In the genomic region with DNA sequence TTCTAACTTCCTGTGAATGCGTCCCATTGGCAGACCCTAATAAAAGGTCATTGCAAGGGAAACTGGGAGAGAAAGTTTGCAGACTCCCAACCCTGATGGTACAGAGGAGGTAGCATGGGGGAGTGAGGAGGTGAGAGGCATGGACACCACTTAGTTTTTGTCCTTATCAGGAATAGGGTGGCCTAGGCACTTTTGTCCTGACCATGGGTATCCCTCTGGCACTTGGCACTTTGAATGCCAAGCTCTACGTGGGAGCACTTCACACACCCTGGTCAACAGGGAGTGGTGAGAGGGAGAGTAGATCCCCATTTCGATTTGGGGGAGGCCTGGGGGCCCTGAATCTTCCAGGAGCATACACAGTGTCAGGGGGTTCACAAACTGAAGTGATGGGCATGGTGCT, we compare ENCODE assay signal across 21 cellular contexts.
DNase-seq lines count a peak whose midpoint lies in the region; ATAC-seq, FAIRE-seq and TF ChIP-seq lines count a peak whose summit lies in the region.
"Had no signal": no experiment of that assay in that cellular context is flagged by ENCODE, and none has a peak within 500 bp of the region (broad histone marks: within the 10 kb centered on the region; RNA-seq: fewer than 3 reads in every experiment).

No MANE protein-coding gene starts in this region.

- no peaks in the 10 kb centered on the region for H3K36me3 ChIP-seq in bronchial epithelial cell (ENCODE audit: control insufficient read depth, insufficient read depth, low read length)
- H3K36me3 ChIP-seq: BE2C had no signal

- FAIRE-seq in bronchial epithelial cell (lab: Jason Lieb, UNC), result peak; percentile 32
- FAIRE-seq: RCC 7860 had no signal

- H3K4me3 Mint-ChIP-seq in activated CD4-positive, alpha-beta memory T cell treated with anti-CD3 and anti-CD28 coated beads, Interleukin-2, amount 10 ng/mL, durations not matched to agents 7 days and 5 days, result no peak overlapping the region
- H3K4me3 Mint-ChIP-seq in activated CD4-positive, alpha-beta memory T cell treated with anti-CD3 and anti-CD28 coated beads for 36 hours, result no peak overlapping the region
- H3K4me3 Mint-ChIP-seq in osteocyte (ENCODE audit: unreplicated experiment), result no peak overlapping the region
- H3K4me3 Mint-ChIP-seq: CD4-positive, CD25-positive, alpha-beta regulatory T cell had no signal

- intact Hi-C loops in activated CD4-positive, alpha-beta memory T cell treated with anti-CD3 and anti-CD28 coated beads for 36 hours (cut with micrococcal nuclease), result no loop called here

- no peaks in the 10 kb centered on the region for H3K9me3 Mint-ChIP-seq in activated CD4-positive, alpha-beta memory T cell treated with anti-CD3 and anti-CD28 coated beads, Interleukin-2, amount 10 ng/mL, durations not matched to agents 7 days and 5 days
- H3K9me3 Mint-ChIP-seq in activated CD4-positive, alpha-beta memory T cell treated with anti-CD3 and anti-CD28 coated beads for 36 hours, result peaks cover 3% of the 10 kb centered on the region
- H3K9me3 Mint-ChIP-seq in osteocyte (ENCODE audit: unreplicated experiment), result peaks cover 4% of the 10 kb centered on the region

- POLR2A ChIA-PET in activated CD4-positive, alpha-beta memory T cell treated with anti-CD3 and anti-CD28 coated beads, Interleukin-2, amount 10 ng/mL, durations not matched to agents 7 days and 5 days (lab: Charles Lee), result no interaction called here
- POLR2A ChIA-PET in activated CD4-positive, alpha-beta memory T cell treated with anti-CD3 and anti-CD28 coated beads for 36 hours (lab: Charles Lee), result no interaction called here

- peaks cover 1% of the 10 kb centered on the region for H3K27me3 ChIP-seq in bronchial epithelial cell (ENCODE audit: control insufficient read depth, insufficient read depth, low read length)
- H3K27me3 ChIP-seq: BE2C had no signal

- peaks cover 6% of the 10 kb centered on the region for H3K4me1 Mint-ChIP-seq in activated CD4-positive, alpha-beta memory T cell treated with anti-CD3 and anti-CD28 coated beads, Interleukin-2, amount 10 ng/mL, durations not matched to agents 7 days and 5 days
- H3K4me1 Mint-ChIP-seq in activated CD4-positive, alpha-beta memory T cell treated with anti-CD3 and anti-CD28 coated beads for 36 hours (ENCODE audit: low read depth), result peaks cover 6% of the 10 kb centered on the region
- H3K4me1 Mint-ChIP-seq in osteocyte (ENCODE audit: unreplicated experiment), result peaks cover 5% of the 10 kb centered on the region
- H3K4me1 Mint-ChIP-seq: CD4-positive, CD25-positive, alpha-beta regulatory T cell had no signal

- DNase-seq in activated CD4-positive, alpha-beta memory T cell treated with anti-CD3 and anti-CD28 coated beads, Interleukin-2, amount 10 ng/mL, durations not matched to agents 7 days and 5 days, result peak; percentile 10
- DNase-seq in activated CD4-positive, alpha-beta memory T cell treated with anti-CD3 and anti-CD28 coated beads for 36 hours, result no peak
- peak; percentile 5 for DNase-seq in AG20443 (ENCODE audit: low spot score)
- no peak for DNase-seq in bronchial epithelial cell (ENCODE audit: low read depth)
- peak; percentile 36 for DNase-seq in osteocyte (ENCODE audit: extremely low spot score, unreplicated experiment)
- DNase-seq in NCI-H1105 (lab: John Stamatoyannopoulos, UW), result no peak
- DNase-seq: 8988T; BE2C; CD4-positive, CD25-positive, alpha-beta regulatory T cell; COR-L47; DMS 273 treated with DMSO at 0.1 percent for 48 hours; DND-41; HCEC 1CT; NCI-H1105 treated with DMSO at 0.1 percent for 48 hours; NCI-H1694; NCI-H2081 treated with DMSO at 0.1 percent for 48 hours; NCI-H446 treated with DMSO at 0.1 percent for 48 hours; SHP77 had no signal

- H3K4me3 ChIP-seq in bronchial epithelial cell (ENCODE audit: low read depth, low read length), result no peak overlapping the region

- H3K36me3 Mint-ChIP-seq in activated CD4-positive, alpha-beta memory T cell treated with anti-CD3 and anti-CD28 coated beads, Interleukin-2, amount 10 ng/mL, durations not matched to agents 7 days and 5 days (ENCODE audit: low read depth), result no peaks in the 10 kb centered on the region
- H3K36me3 Mint-ChIP-seq in activated CD4-positive, alpha-beta memory T cell treated with anti-CD3 and anti-CD28 coated beads for 36 hours, result no peaks in the 10 kb centered on the region
- no peaks in the 10 kb centered on the region for H3K36me3 Mint-ChIP-seq in osteocyte (ENCODE audit: unreplicated experiment)
- H3K36me3 Mint-ChIP-seq: CD4-positive, CD25-positive, alpha-beta regulatory T cell had no signal

- CTCF ChIA-PET in activated CD4-positive, alpha-beta memory T cell treated with anti-CD3 and anti-CD28 coated beads, Interleukin-2, amount 10 ng/mL, durations not matched to agents 7 days and 5 days (lab: Charles Lee), result no interaction called here
- CTCF ChIA-PET in activated CD4-positive, alpha-beta memory T cell treated with anti-CD3 and anti-CD28 coated beads for 36 hours (lab: Charles Lee), result no interaction called here

- H3K27me3 Mint-ChIP-seq in activated CD4-positive, alpha-beta memory T cell treated with anti-CD3 and anti-CD28 coated beads, Interleukin-2, amount 10 ng/mL, durations not matched to agents 7 days and 5 days, result peaks cover 12% of the 10 kb centered on the region
- H3K27me3 Mint-ChIP-seq in activated CD4-positive, alpha-beta memory T cell treated with anti-CD3 and anti-CD28 coated beads for 36 hours, result peaks cover 16% of the 10 kb centered on the region
- peaks cover 54% of the 10 kb centered on the region for H3K27me3 Mint-ChIP-seq in osteocyte (ENCODE audit: unreplicated experiment)

- no peak for TF ChIP-seq CTCF in bronchial epithelial cell (IDR thresholded peaks at IDR 0.05; ENCODE audit: insufficient read depth, low read length, severe bottlenecking)
- TF ChIP-seq CTCF in osteocyte (IDR thresholded peaks at IDR 0.05), result no peak

- no peak for ATAC-seq in HG02840 (IDR thresholded peaks at IDR 0.05; ENCODE audit: low FRiP score, unreplicated experiment)
- ATAC-seq in GM21515 (IDR thresholded peaks at IDR 0.05; ENCODE audit: unreplicated experiment), result no peak

- no peak overlapping the region for H3K27ac Mint-ChIP-seq in activated CD4-positive, alpha-beta memory T cell treated with anti-CD3 and anti-CD28 coated beads, Interleukin-2, amount 10 ng/mL, durations not matched to agents 7 days and 5 days
- H3K27ac Mint-ChIP-seq in activated CD4-positive, alpha-beta memory T cell treated with anti-CD3 and anti-CD28 coated beads for 36 hours, result no peak overlapping the region
- no peak overlapping the region for H3K27ac Mint-ChIP-seq in osteocyte (ENCODE audit: unreplicated experiment)
- H3K27ac Mint-ChIP-seq: CD4-positive, CD25-positive, alpha-beta regulatory T cell had no signal

Comparison
In these comparisons a context has a peak if more than half of its experiments do, and no peak if none do; other contexts are left out.
1. DNase-seq: peak in activated CD4-positive, alpha-beta memory T cell treated with anti-CD3 and anti-CD28 coated beads, Interleukin-2, amount 10 ng/mL, durations not matched to agents 7 days and 5 days (single experiment), AG20443 (single experiment) and osteocyte (single experiment); none in activated CD4-positive, alpha-beta memory T cell treated with anti-CD3 and anti-CD28 coated beads for 36 hours (single experiment), bronchial epithelial cell (single experiment) and NCI-H1105 (single experiment).